ENCODE assay signal across 9 cellular contexts in genomic region chr15:40038267-40038653, GRCh38. TPM values are rescaled to one million over a fixed set of nuclear protein-coding genes. Genes with fewer than 3 reads are reported as not detected.
DNase-seq lines count a peak whose midpoint lies in the region; ATAC-seq, FAIRE-seq and TF ChIP-seq lines count a peak whose summit lies in the region.
"Had no signal": no experiment of that assay in that cellular context is flagged by ENCODE, and none has a peak within 500 bp of the region (broad histone marks: within the 10 kb centered on the region; RNA-seq: fewer than 3 reads in every experiment).

No MANE protein-coding gene starts in this region.

- no peak for FAIRE-seq in kidney (lab: Jason Lieb, UNC)
- FAIRE-seq: islet of Langerhans had no signal

- DNase-seq in stimulated activated CD4-positive, alpha-beta T cell treated with anti-CD3 and anti-CD28 coated beads, Interleukin-15, amount 100 ng/mL, for 24 hours = peak; percentile 26
- DNase-seq in stimulated activated CD4-positive, alpha-beta T cell treated with anti-CD3 and anti-CD28 coated beads, Interleukin-4, amount 100 ng/mL, for 1 hour = no peak
- no peak for DNase-seq in ascending aorta (ENCODE audit: low spot score in 2 of 2)
- DNase-seq in kidney = no peak
- no peak for DNase-seq in testis
- DNase-seq in NCI-H2196 (lab: John Stamatoyannopoulos, UW; ENCODE audit: unreplicated experiment) = no peak

- peaks cover 37 to 40% of the 10 kb centered on the region in 2 donors for H3K36me3 ChIP-seq in ascending aorta
- H3K36me3 ChIP-seq in kidney (ENCODE audit: control insufficient read depth in 1 of 2, insufficient read depth in 2 of 2, low read length in 2 of 2) = peaks cover 16 to 28% of the 10 kb centered on the region in 2 donors
- no peaks in the 10 kb centered on the region for H3K36me3 ChIP-seq in testis (ENCODE audit: low read depth, missing control alignments)

- TF ChIP-seq POLR2A in testis (IDR thresholded peaks at IDR 0.05) = no peak

- H3K9ac ChIP-seq in kidney (ENCODE audit: low read length in 2 of 2) = peak overlapping the region; percentile 92 to 96

- H3K4me1 ChIP-seq in ascending aorta (peaks cover 0 to 7% of the 10 kb centered on the region in 2 donors), kidney (ENCODE audit: control insufficient read depth in 1 of 2, insufficient read depth in 1 of 2, low read depth in 1 of 2, low read length in 2 of 2) (peaks cover 3 to 13% of the 10 kb centered on the region in 2 donors), testis (peaks cover 11% of the 10 kb centered on the region)

- ATAC-seq in HG03139 (IDR thresholded peaks at IDR 0.05; ENCODE audit: unreplicated experiment) (no peak), HG03469 (IDR thresholded peaks at IDR 0.05; ENCODE audit: unreplicated experiment) (no peak)

- TF ChIP-seq CTCF in ascending aorta (IDR thresholded peaks at IDR 0.05) (no peak), kidney (IDR thresholded peaks at IDR 0.05; ENCODE audit: borderline replicate concordance, extremely low read depth, insufficient read depth) (no peak), testis (IDR thresholded peaks at IDR 0.05) (no peak)

- H3K27ac ChIP-seq in ascending aorta = peak overlapping the region; percentile 87 to 93
- peak overlapping the region; percentile 97 to 98 for H3K27ac ChIP-seq in kidney (ENCODE audit: low read depth in 2 of 2, low read length in 2 of 2)
- peak overlapping the region; percentile 96 to 99 for H3K27ac ChIP-seq in testis

- H3K9me3 ChIP-seq in ascending aorta (no peaks in the 10 kb centered on the region), kidney (ENCODE audit: control insufficient read depth in 1 of 2, low read length in 2 of 2) (no peaks in the 10 kb centered on the region), testis (no peaks in the 10 kb centered on the region)

- intact Hi-C loops in ascending aorta (cut with DNase I) (loop anchor here (2.0 kb wide), 1 partner anchor 255 kb away; the partner anchor contains the start of gene FSIP1), kidney (cut with DNase I) (no loop called here), testis (cut with DNase I; ENCODE audit: low total_unique reads) (no loop called here)

- WGBS in testis, 2 donors = 0 to 1% methylated on average over 18 of the region's 18 CpGs

- H3K27me3 ChIP-seq in ascending aorta (no peaks in the 10 kb centered on the region), testis (no peaks in the 10 kb centered on the region)

- H3K4me3 ChIP-seq in ascending aorta = peak overlapping the region; percentile 74 to 82
- H3K4me3 ChIP-seq in kidney (ENCODE audit: low read length in 2 of 2) = peak overlapping the region; percentile 90 to 92
- H3K4me3 ChIP-seq in testis = peak overlapping the region; percentile 73 to 99

RNA-seq across cellular contexts. Expression of gene SRP14, which starts 0.7 kb away (rescaled TPM):
- 365 TPM for total RNA-seq in ascending aorta
- total RNA-seq in kidney = 190 TPM
- 867 TPM for polyA plus RNA-seq in kidney (ENCODE audit: insufficient read depth, low read depth, low replicate concordance)
- total RNA-seq in testis = 100 to 1,000 TPM; 277 to 410 TPM
- polyA plus RNA-seq in testis (ENCODE audit: insufficient read depth, low read depth, low replicate concordance) = 359 TPM
